In genomic region chr7:40057292-40057691, GRCh38 we compare ENCODE assay signal across 12 cellular contexts.
DNase-seq lines count a peak whose midpoint lies in the region; TF ChIP-seq lines count a peak whose summit lies in the region.
"Had no signal": no experiment of that assay in that cellular context is flagged by ENCODE, and none has a peak within 500 bp of the region (broad histone marks: within the 10 kb centered on the region; RNA-seq: fewer than 3 reads in every experiment).

No MANE protein-coding gene starts in this region.

- H3K36me3 ChIP-seq in suprapubic skin, result peaks cover 4% of the 10 kb centered on the region
- H3K36me3 ChIP-seq in neural progenitor cell, result peaks cover 6% of the 10 kb centered on the region

- no peaks in the 10 kb centered on the region for H3F3A ChIP-seq in neural progenitor cell (ENCODE audit: low read depth)

- H4K20me1 ChIP-seq in neural progenitor cell (ENCODE audit: low read depth), result peaks cover 5% of the 10 kb centered on the region

- H3K27me3 ChIP-seq in suprapubic skin, result no peaks in the 10 kb centered on the region
- H3K27me3 ChIP-seq in neural progenitor cell, result no peaks in the 10 kb centered on the region
- H3K27me3 ChIP-seq: SJCRH30 had no signal

- H3K27ac ChIP-seq in suprapubic skin (no peak overlapping the region), neural progenitor cell (no peak overlapping the region)
- H3K27ac ChIP-seq: SJCRH30 had no signal

- DNase-seq in NCI-H1417 (lab: John Stamatoyannopoulos, UW), result peak in 2 of 3 experiments; percentile 51 to 89
- no peak for DNase-seq in NCI-H1417 treated with DMSO at 0.1 percent for 48 hours (lab: John Stamatoyannopoulos, UW)
- DNase-seq in NCI-H2196 (lab: John Stamatoyannopoulos, UW; ENCODE audit: unreplicated experiment), result peak; percentile 29
- DNase-seq in choroid plexus epithelial cell (ENCODE audit: low read depth), result peak; percentile 66
- DNase-seq in skeletal muscle cell (ENCODE audit: low read depth), result peak; percentile 3
- no peak for DNase-seq in suprapubic skin (ENCODE audit: low spot score in 2 of 2)
- DNase-seq in NCI-H82 (lab: John Stamatoyannopoulos, UW), result no peak
- no peak for DNase-seq in neural progenitor cell (ENCODE audit: low spot score)
- DNase-seq: 8988T; KG1; stimulated activated naive CD4-positive, alpha-beta T cell treated with Interleukin-2 at 50 U/mL for 16 hours had no signal

- no peaks in the 10 kb centered on the region for H3K79me2 ChIP-seq in neural progenitor cell (ENCODE audit: low read depth)

- H2AFZ ChIP-seq in neural progenitor cell (replicated peaks), result no peak overlapping the region

- H3K4me1 ChIP-seq in suprapubic skin (peaks cover 4% of the 10 kb centered on the region), neural progenitor cell (no peaks in the 10 kb centered on the region)
- H3K4me1 ChIP-seq: SJCRH30 had no signal

- TF ChIP-seq CTCF in choroid plexus epithelial cell (conservative IDR thresholded peaks at IDR 0.05; ENCODE audit: low read depth, low read length) (no peak), suprapubic skin (IDR thresholded peaks at IDR 0.05) (no peak), neural progenitor cell (IDR thresholded peaks at IDR 0.05) (no peak)

- H3K36me3 Mint-ChIP-seq in neural progenitor cell, result peaks cover 8% of the 10 kb centered on the region

- no peak overlapping the region for H3K4me3 ChIP-seq in choroid plexus epithelial cell (ENCODE audit: low read depth, low read length)
- H3K4me3 ChIP-seq in skeletal muscle cell (ENCODE audit: low read depth, low read length), result no peak overlapping the region
- H3K4me3 ChIP-seq in suprapubic skin, result no peak overlapping the region
- no peak overlapping the region for H3K4me3 ChIP-seq in neural progenitor cell
- H3K4me3 ChIP-seq: SJCRH30 had no signal

- no peak overlapping the region for H3K4me3 Mint-ChIP-seq in neural progenitor cell

- no peak for TF ChIP-seq POLR2A in suprapubic skin (IDR thresholded peaks at IDR 0.05)

- no peak overlapping the region for H3K9ac ChIP-seq in neural progenitor cell

- H3K9me3 ChIP-seq in suprapubic skin (no peaks in the 10 kb centered on the region), neural progenitor cell (ENCODE audit: low read depth) (no peaks in the 10 kb centered on the region)
- H3K9me3 ChIP-seq: SJCRH30 had no signal

- H3K4me2 ChIP-seq in neural progenitor cell, result no peak overlapping the region

- 11% methylated on average over 2 of the region's 2 CpGs for WGBS in suprapubic skin

- no peak for TF ChIP-seq EP300 in suprapubic skin (IDR thresholded peaks at IDR 0.05)

- no peaks in the 10 kb centered on the region for H3K27me3 Mint-ChIP-seq in neural progenitor cell (ENCODE audit: insufficient read depth, low read depth)

- no peaks in the 10 kb centered on the region for H3K9me3 Mint-ChIP-seq in neural progenitor cell

- H3K4me1 Mint-ChIP-seq in neural progenitor cell, result no peaks in the 10 kb centered on the region

- H3K27ac Mint-ChIP-seq in neural progenitor cell, result no peak overlapping the region

Comparison
In these comparisons a context has a peak if more than half of its experiments do, and no peak if none do; other contexts are left out.
1. DNase-seq: peak in NCI-H1417 (2 of 3), NCI-H2196 (single experiment), choroid plexus epithelial cell (single experiment) and skeletal muscle cell (single experiment); none in NCI-H1417 treated with DMSO at 0.1 percent for 48 hours (single experiment), suprapubic skin (0 of 2), NCI-H82 (single experiment) and neural progenitor cell (single experiment).